Comparison of ENCODE assay signal across 1 cellular context in the genomic region with DNA sequence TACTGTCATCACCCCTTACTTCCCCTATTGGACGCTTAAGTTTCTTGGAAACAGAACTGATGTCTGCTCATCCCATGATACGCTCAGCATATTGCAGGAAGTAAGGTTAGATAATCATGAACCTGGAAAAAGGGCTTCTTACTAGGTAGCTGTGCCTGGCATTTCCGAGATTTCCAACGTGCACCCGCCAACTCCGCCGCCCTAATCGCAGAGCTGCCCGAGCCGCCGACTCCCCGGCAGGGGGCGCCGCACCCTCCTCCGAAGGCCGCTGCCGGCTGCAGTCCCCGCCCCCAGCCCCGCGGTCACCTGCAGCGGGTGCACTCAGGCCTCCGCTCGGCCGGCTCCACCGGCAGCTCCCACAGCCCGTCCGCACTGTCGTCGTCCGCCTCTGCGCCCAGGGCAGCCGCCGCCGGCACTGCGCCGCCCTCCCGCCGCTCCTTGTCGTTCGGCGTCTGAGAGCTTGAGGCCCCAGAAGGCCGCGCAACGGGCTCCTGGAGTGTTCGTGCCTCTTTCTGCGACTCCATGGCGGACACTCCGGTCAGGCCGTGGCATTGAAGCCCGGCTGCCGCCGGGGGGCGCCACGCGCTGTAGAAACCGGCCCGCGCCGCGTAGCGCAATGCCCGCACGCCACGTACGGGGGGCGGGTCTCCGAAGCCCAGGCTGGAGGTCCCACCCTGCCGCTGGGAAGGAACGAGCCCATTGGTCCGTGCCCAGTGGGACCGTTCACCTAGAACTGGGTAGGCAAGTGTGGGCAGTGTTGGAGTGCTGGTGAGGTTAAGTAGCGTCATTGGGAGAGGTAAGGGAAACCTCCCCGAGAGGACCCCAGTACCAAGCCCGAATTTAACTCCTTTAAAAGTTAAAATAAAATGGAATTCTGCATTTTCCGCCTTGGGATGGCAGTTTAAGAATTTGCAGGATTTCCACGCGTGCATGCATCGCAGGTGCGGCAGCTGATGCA.
A peak's percentile ranks its signal among the peaks of the same experiment; 100 is the strongest.
TF ChIP-seq lines count a peak whose summit lies in the region.

A gene with protein sequence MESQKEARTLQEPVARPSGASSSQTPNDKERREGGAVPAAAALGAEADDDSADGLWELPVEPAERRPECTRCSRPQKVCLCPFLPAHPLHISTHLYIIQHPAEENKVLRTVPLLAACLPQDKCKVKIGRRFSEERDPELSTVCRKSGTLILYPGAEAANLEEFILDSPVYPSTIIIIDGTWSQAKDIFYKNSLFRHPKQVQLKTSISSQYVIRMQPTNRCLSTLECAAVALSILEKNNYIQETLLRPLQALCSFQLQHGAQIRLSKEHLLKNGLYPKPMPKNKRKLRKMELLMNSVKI (minus strand): TSS at position 560 of the 958 bp plus-strand sequence. CDS start 36 bp downstream, at position 524.

TF ChIP-seq in K562, 482 proteins besides CTCF, POLR2A, EP300 and RAD21 (continued from another document and continues in another):
- TF ChIP-seq, protein P1, sequence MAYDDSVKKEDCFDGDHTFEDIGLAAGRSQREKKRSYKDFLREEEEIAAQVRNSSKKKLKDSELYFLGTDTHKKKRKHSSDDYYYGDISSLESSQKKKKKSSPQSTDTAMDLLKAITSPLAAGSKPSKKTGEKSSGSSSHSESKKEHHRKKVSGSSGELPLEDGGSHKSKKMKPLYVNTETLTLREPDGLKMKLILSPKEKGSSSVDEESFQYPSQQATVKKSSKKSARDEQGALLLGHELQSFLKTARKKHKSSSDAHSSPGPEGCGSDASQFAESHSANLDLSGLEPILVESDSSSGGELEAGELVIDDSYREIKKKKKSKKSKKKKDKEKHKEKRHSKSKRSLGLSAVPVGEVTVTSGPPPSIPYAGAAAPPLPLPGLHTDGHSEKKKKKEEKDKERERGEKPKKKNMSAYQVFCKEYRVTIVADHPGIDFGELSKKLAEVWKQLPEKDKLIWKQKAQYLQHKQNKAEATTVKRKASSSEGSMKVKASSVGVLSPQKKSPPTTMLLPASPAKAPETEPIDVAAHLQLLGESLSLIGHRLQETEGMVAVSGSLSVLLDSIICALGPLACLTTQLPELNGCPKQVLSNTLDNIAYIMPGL (CRISPR knock-in tag; IDR thresholded peaks at IDR 0.05): peak; percentile 97
- TF ChIP-seq, protein P2, sequence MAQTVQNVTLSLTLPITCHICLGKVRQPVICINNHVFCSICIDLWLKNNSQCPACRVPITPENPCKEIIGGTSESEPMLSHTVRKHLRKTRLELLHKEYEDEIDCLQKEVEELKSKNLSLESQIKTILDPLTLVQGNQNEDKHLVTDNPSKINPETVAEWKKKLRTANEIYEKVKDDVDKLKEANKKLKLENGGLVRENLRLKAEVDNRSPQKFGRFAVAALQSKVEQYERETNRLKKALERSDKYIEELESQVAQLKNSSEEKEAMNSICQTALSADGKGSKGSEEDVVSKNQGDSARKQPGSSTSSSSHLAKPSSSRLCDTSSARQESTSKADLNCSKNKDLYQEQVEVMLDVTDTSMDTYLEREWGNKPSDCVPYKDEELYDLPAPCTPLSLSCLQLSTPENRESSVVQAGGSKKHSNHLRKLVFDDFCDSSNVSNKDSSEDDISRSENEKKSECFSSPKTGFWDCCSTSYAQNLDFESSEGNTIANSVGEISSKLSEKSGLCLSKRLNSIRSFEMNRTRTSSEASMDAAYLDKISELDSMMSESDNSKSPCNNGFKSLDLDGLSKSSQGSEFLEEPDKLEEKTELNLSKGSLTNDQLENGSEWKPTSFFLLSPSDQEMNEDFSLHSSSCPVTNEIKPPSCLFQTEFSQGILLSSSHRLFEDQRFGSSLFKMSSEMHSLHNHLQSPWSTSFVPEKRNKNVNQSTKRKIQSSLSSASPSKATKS (CRISPR knock-in tag; IDR thresholded peaks at IDR 0.05): no peak
- TF ChIP-seq, protein P3, sequence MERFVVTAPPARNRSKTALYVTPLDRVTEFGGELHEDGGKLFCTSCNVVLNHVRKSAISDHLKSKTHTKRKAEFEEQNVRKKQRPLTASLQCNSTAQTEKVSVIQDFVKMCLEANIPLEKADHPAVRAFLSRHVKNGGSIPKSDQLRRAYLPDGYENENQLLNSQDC (CRISPR knock-in tag; IDR thresholded peaks at IDR 0.05): no peak
- TF ChIP-seq ERF (CRISPR knock-in tag; IDR thresholded peaks at IDR 0.05) (peak; percentile 87), MIER1 (IDR thresholded peaks at IDR 0.05; ENCODE audit: low read depth) (no peak), SMARCC2 (IDR thresholded peaks at IDR 0.05; ENCODE audit: low read depth) (no peak), ETV6 (IDR thresholded peaks at IDR 0.05; ENCODE audit: borderline replicate concordance in 1 of 2, low read depth in 2 of 2, low read length in 1 of 2) (no peak), ETV6 (CRISPR knock-in tag; IDR thresholded peaks at IDR 0.05; ENCODE audit: borderline replicate concordance) (no peak; the same call in 1 of the 2 replicates), ZNF165 (CRISPR knock-in tag; IDR thresholded peaks at IDR 0.05; ENCODE audit: borderline replicate concordance) (peak; percentile 29; the same call in 1 of the 2 replicates), ZNF174 (CRISPR knock-in tag; IDR thresholded peaks at IDR 0.05) (no peak), ARNT (IDR thresholded peaks at IDR 0.05) (no peak), SMAD1 (IDR thresholded peaks at IDR 0.05; ENCODE audit: low read depth, low read length, partially characterized antibody) (no peak), NFRKB (IDR thresholded peaks at IDR 0.05; ENCODE audit: low read depth) (0 out of 2 replicates have a peak, but pooled peaks have one; percentile 37), ZNF76 (CRISPR knock-in tag; IDR thresholded peaks at IDR 0.05; ENCODE audit: borderline replicate concordance) (no peak), IRF2 (CRISPR knock-in tag; IDR thresholded peaks at IDR 0.05) (no peak), HNRNPH1 (optimal IDR thresholded peaks at IDR 0.05; ENCODE audit: low read depth, low read length) (no peak), MAZ (CRISPR knock-in tag; conservative IDR thresholded peaks at IDR 0.05 in 1 of 2, IDR thresholded peaks at IDR 0.05 in 1 of 2) (peak; percentile 67 to 88), TCF7 (IDR thresholded peaks at IDR 0.05; ENCODE audit: borderline replicate concordance) (0 out of 2 replicates have a peak, but pooled peaks have one; percentile 46), DNMT1 (IDR thresholded peaks at IDR 0.05) (no peak)
- TF ChIP-seq, protein P4, sequence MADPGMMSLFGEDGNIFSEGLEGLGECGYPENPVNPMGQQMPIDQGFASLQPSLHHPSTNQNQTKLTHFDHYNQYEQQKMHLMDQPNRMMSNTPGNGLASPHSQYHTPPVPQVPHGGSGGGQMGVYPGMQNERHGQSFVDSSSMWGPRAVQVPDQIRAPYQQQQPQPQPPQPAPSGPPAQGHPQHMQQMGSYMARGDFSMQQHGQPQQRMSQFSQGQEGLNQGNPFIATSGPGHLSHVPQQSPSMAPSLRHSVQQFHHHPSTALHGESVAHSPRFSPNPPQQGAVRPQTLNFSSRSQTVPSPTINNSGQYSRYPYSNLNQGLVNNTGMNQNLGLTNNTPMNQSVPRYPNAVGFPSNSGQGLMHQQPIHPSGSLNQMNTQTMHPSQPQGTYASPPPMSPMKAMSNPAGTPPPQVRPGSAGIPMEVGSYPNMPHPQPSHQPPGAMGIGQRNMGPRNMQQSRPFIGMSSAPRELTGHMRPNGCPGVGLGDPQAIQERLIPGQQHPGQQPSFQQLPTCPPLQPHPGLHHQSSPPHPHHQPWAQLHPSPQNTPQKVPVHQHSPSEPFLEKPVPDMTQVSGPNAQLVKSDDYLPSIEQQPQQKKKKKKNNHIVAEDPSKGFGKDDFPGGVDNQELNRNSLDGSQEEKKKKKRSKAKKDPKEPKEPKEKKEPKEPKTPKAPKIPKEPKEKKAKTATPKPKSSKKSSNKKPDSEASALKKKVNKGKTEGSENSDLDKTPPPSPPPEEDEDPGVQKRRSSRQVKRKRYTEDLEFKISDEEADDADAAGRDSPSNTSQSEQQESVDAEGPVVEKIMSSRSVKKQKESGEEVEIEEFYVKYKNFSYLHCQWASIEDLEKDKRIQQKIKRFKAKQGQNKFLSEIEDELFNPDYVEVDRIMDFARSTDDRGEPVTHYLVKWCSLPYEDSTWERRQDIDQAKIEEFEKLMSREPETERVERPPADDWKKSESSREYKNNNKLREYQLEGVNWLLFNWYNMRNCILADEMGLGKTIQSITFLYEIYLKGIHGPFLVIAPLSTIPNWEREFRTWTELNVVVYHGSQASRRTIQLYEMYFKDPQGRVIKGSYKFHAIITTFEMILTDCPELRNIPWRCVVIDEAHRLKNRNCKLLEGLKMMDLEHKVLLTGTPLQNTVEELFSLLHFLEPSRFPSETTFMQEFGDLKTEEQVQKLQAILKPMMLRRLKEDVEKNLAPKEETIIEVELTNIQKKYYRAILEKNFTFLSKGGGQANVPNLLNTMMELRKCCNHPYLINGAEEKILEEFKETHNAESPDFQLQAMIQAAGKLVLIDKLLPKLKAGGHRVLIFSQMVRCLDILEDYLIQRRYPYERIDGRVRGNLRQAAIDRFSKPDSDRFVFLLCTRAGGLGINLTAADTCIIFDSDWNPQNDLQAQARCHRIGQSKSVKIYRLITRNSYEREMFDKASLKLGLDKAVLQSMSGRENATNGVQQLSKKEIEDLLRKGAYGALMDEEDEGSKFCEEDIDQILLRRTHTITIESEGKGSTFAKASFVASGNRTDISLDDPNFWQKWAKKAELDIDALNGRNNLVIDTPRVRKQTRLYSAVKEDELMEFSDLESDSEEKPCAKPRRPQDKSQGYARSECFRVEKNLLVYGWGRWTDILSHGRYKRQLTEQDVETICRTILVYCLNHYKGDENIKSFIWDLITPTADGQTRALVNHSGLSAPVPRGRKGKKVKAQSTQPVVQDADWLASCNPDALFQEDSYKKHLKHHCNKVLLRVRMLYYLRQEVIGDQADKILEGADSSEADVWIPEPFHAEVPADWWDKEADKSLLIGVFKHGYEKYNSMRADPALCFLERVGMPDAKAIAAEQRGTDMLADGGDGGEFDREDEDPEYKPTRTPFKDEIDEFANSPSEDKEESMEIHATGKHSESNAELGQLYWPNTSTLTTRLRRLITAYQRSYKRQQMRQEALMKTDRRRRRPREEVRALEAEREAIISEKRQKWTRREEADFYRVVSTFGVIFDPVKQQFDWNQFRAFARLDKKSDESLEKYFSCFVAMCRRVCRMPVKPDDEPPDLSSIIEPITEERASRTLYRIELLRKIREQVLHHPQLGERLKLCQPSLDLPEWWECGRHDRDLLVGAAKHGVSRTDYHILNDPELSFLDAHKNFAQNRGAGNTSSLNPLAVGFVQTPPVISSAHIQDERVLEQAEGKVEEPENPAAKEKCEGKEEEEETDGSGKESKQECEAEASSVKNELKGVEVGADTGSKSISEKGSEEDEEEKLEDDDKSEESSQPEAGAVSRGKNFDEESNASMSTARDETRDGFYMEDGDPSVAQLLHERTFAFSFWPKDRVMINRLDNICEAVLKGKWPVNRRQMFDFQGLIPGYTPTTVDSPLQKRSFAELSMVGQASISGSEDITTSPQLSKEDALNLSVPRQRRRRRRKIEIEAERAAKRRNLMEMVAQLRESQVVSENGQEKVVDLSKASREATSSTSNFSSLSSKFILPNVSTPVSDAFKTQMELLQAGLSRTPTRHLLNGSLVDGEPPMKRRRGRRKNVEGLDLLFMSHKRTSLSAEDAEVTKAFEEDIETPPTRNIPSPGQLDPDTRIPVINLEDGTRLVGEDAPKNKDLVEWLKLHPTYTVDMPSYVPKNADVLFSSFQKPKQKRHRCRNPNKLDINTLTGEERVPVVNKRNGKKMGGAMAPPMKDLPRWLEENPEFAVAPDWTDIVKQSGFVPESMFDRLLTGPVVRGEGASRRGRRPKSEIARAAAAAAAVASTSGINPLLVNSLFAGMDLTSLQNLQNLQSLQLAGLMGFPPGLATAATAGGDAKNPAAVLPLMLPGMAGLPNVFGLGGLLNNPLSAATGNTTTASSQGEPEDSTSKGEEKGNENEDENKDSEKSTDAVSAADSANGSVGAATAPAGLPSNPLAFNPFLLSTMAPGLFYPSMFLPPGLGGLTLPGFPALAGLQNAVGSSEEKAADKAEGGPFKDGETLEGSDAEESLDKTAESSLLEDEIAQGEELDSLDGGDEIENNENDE (IDR thresholded peaks at IDR 0.05; ENCODE audit: low read depth, low read length): no peak
- TF ChIP-seq, protein P5, sequence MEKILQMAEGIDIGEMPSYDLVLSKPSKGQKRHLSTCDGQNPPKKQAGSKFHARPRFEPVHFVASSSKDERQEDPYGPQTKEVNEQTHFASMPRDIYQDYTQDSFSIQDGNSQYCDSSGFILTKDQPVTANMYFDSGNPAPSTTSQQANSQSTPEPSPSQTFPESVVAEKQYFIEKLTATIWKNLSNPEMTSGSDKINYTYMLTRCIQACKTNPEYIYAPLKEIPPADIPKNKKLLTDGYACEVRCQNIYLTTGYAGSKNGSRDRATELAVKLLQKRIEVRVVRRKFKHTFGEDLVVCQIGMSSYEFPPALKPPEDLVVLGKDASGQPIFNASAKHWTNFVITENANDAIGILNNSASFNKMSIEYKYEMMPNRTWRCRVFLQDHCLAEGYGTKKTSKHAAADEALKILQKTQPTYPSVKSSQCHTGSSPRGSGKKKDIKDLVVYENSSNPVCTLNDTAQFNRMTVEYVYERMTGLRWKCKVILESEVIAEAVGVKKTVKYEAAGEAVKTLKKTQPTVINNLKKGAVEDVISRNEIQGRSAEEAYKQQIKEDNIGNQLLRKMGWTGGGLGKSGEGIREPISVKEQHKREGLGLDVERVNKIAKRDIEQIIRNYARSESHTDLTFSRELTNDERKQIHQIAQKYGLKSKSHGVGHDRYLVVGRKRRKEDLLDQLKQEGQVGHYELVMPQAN (IDR thresholded peaks at IDR 0.05; ENCODE audit: borderline replicate concordance): no peak
- TF ChIP-seq, protein P6, sequence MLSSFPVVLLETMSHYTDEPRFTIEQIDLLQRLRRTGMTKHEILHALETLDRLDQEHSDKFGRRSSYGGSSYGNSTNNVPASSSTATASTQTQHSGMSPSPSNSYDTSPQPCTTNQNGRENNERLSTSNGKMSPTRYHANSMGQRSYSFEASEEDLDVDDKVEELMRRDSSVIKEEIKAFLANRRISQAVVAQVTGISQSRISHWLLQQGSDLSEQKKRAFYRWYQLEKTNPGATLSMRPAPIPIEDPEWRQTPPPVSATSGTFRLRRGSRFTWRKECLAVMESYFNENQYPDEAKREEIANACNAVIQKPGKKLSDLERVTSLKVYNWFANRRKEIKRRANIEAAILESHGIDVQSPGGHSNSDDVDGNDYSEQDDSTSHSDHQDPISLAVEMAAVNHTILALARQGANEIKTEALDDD (IDR thresholded peaks at IDR 0.05): no peak
- TF ChIP-seq, protein P7, sequence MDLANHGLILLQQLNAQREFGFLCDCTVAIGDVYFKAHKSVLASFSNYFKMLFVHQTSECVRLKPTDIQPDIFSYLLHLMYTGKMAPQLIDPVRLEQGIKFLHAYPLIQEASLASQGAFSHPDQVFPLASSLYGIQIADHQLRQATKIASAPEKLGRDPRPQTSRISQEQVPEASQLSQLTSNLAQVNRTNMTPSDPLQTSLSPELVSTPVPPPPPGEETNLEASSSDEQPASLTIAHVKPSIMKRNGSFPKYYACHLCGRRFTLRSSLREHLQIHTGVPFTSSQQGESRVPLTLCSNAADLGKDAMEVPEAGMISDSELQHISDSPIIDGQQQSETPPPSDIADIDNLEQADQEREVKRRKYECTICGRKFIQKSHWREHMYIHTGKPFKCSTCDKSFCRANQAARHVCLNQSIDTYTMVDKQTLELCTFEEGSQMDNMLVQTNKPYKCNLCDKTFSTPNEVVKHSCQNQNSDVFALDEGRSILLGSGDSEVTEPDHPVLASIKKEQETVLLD (IDR thresholded peaks at IDR 0.05): peak; percentile 83
- TF ChIP-seq, protein P8, sequence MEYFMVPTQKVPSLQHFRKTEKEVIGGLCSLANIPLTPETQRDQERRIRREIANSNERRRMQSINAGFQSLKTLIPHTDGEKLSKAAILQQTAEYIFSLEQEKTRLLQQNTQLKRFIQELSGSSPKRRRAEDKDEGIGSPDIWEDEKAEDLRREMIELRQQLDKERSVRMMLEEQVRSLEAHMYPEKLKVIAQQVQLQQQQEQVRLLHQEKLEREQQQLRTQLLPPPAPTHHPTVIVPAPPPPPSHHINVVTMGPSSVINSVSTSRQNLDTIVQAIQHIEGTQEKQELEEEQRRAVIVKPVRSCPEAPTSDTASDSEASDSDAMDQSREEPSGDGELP (CRISPR knock-in tag; IDR thresholded peaks at IDR 0.05; ENCODE audit: borderline replicate concordance): peak; percentile 91; the same call in 1 of the 2 replicates
- TF ChIP-seq, protein P9, sequence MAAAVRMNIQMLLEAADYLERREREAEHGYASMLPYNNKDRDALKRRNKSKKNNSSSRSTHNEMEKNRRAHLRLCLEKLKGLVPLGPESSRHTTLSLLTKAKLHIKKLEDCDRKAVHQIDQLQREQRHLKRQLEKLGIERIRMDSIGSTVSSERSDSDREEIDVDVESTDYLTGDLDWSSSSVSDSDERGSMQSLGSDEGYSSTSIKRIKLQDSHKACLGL (CRISPR knock-in tag; IDR thresholded peaks at IDR 0.05; ENCODE audit: borderline replicate concordance, poor library complexity, severe bottlenecking): no peak
